In the genomic region with DNA sequence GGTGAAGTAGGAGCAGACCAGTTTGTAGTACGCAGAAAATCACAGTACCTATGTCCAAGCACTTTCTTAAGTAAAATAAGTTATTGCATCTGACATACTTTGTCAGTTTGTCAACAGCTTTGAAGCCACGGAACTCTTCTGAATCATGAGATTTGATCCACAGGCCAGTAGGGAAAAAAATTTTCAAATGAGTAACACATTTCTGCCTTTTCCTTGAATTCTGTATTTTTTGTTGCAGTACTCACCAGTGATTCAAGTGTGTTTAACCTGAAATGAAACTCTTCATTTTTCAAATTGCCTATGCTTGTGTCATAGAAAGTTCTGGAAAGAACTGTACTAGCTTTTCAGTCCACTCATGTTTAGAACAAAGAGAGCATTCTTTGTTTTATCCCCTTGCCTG, we compare ENCODE assay signal across 22 cellular contexts.
DNase-seq lines count a peak whose midpoint lies in the region; ATAC-seq, FAIRE-seq and TF ChIP-seq lines count a peak whose summit lies in the region.
"Had no signal": no experiment of that assay in that cellular context is flagged by ENCODE, and none has a peak within 500 bp of the region (broad histone marks: within the 10 kb centered on the region; RNA-seq: fewer than 3 reads in every experiment).

No MANE protein-coding gene starts in this region.

- H3K27ac Mint-ChIP-seq in activated naive CD8-positive, alpha-beta T cell treated with anti-CD3 and anti-CD28 coated beads for 36 hours, result no peak overlapping the region
- H3K27ac Mint-ChIP-seq in CD8-positive, alpha-beta T cell, result no peak overlapping the region
- H3K27ac Mint-ChIP-seq: activated CD4-positive, alpha-beta T cell treated with anti-CD3 and anti-CD28 coated beads, Interleukin-2, amount 10 ng/mL, durations not matched to agents 7 days and 5 days; activated T-helper 2 cell treated with anti-CD3 and anti-CD28 coated beads, Interferon-gamma antibody, Interleukin-2, Interleukin-4, amounts not matched to agents 10 μg/mL and 5 μg/mL and 100 μg/mL, durations not matched to agents 14 hours and 24 hours and 36 hours; CD4-positive, CD25-positive, alpha-beta regulatory T cell; H9; stimulated activated memory B cell treated with anti-CD40 and anti-IgM and Interleukin-4, amounts not matched to agents 10 μg/mL and 1 μg/mL and 100 μg/mL, for 72 hours had no signal

- H3K4me3 ChIP-seq in bronchial epithelial cell (ENCODE audit: low read depth, low read length) (no peak overlapping the region), kidney epithelial cell (ENCODE audit: low read depth, low read length) (no peak overlapping the region)
- H3K4me3 ChIP-seq in CD8-positive, alpha-beta T cell (ENCODE audit: low read depth, low read length), result no peak overlapping the region
- H3K4me3 ChIP-seq: breast epithelium, left ventricle myocardium inferior, testis had no signal

- H3K27me3 ChIP-seq in bronchial epithelial cell (ENCODE audit: control insufficient read depth, insufficient read depth, low read length) (no peaks in the 10 kb centered on the region), kidney epithelial cell (ENCODE audit: control insufficient read depth, insufficient read depth, low read length) (no peaks in the 10 kb centered on the region)
- H3K27me3 ChIP-seq in CD8-positive, alpha-beta T cell (ENCODE audit: insufficient read depth, low read length), result no peaks in the 10 kb centered on the region
- H3K27me3 ChIP-seq: breast epithelium, testis had no signal

- H3K36me3 ChIP-seq in bronchial epithelial cell (ENCODE audit: control insufficient read depth, insufficient read depth, low read length) (no peaks in the 10 kb centered on the region), kidney epithelial cell (ENCODE audit: control insufficient read depth, insufficient read depth, low read length) (no peaks in the 10 kb centered on the region)
- no peaks in the 10 kb centered on the region for H3K36me3 ChIP-seq in CD8-positive, alpha-beta T cell (ENCODE audit: insufficient read depth, low read length)
- H3K36me3 ChIP-seq: breast epithelium, left ventricle myocardium inferior had no signal

- no peak overlapping the region for H3K4me3 Mint-ChIP-seq in activated naive CD8-positive, alpha-beta T cell treated with anti-CD3 and anti-CD28 coated beads for 36 hours
- no peak overlapping the region for H3K4me3 Mint-ChIP-seq in CD8-positive, alpha-beta T cell
- H3K4me3 Mint-ChIP-seq: activated CD4-positive, alpha-beta T cell treated with anti-CD3 and anti-CD28 coated beads, Interleukin-2, amount 10 ng/mL, durations not matched to agents 7 days and 5 days; CD4-positive, CD25-positive, alpha-beta regulatory T cell; H9; stimulated activated memory B cell treated with anti-CD40 and anti-IgM and Interleukin-4, amounts not matched to agents 10 μg/mL and 1 μg/mL and 100 μg/mL, for 72 hours had no signal

- no peak for FAIRE-seq in bronchial epithelial cell (lab: Jason Lieb, UNC)
- no peak for FAIRE-seq in RCC 7860 (lab: Jason Lieb, UNC)
- FAIRE-seq: endothelial cell of umbilical vein had no signal

- H3K27me3 Mint-ChIP-seq in activated naive CD8-positive, alpha-beta T cell treated with anti-CD3 and anti-CD28 coated beads for 36 hours, result no peaks in the 10 kb centered on the region
- peaks cover 4% of the 10 kb centered on the region for H3K27me3 Mint-ChIP-seq in CD8-positive, alpha-beta T cell (ENCODE audit: low read depth)
- H3K27me3 Mint-ChIP-seq: activated CD4-positive, alpha-beta T cell treated with anti-CD3 and anti-CD28 coated beads, Interleukin-2, amount 10 ng/mL, durations not matched to agents 7 days and 5 days; stimulated activated memory B cell treated with anti-CD40 and anti-IgM and Interleukin-4, amounts not matched to agents 10 μg/mL and 1 μg/mL and 100 μg/mL, for 72 hours had no signal

- CTCF ChIA-PET in CD8-positive, alpha-beta T cell (lab: Charles Lee), result no interaction called here

- POLR2A ChIA-PET in CD8-positive, alpha-beta T cell (lab: Charles Lee), result no interaction called here

- intact Hi-C loops in CD8-positive, alpha-beta T cell (cut with DNase I, micrococcal nuclease), result no loop called here

- H3K9me3 ChIP-seq in CD8-positive, alpha-beta T cell (ENCODE audit: low read length), result no peaks in the 10 kb centered on the region
- H3K9me3 ChIP-seq: breast epithelium, left ventricle myocardium inferior, testis had no signal

- H3K4me1 ChIP-seq in CD8-positive, alpha-beta T cell (ENCODE audit: insufficient read depth, low read length), result no peaks in the 10 kb centered on the region
- H3K4me1 ChIP-seq: breast epithelium, left ventricle myocardium inferior, testis had no signal

- DNase-seq in COLO829 (ENCODE audit: low spot score), result peak; percentile 21
- DNase-seq in M059J (ENCODE audit: low read depth), result peak; percentile 78
- peak; percentile 68 for DNase-seq in bronchial epithelial cell (ENCODE audit: low read depth)
- peak; percentile 19 for DNase-seq in kidney epithelial cell (ENCODE audit: low read depth)
- DNase-seq in RCC 7860 (ENCODE audit: low spot score), result no peak
- DNase-seq in activated naive CD8-positive, alpha-beta T cell treated with anti-CD3 and anti-CD28 coated beads for 36 hours, result no peak
- no peak for DNase-seq in NCI-H82 treated with DMSO at 0.1 percent for 48 hours (lab: John Stamatoyannopoulos, UW; ENCODE audit: unreplicated experiment)
- no peak for DNase-seq in CD8-positive, alpha-beta T cell
- DNase-seq: activated CD4-positive, alpha-beta T cell treated with anti-CD3 and anti-CD28 coated beads, Interleukin-2, amount 10 ng/mL, durations not matched to agents 7 days and 5 days; CD4-positive, CD25-positive, alpha-beta regulatory T cell; dermis blood vessel endothelial cell; H9; left ventricle myocardium inferior; NCI-H1417 treated with DMSO at 0.1 percent for 48 hours; NCI-H526; SHP77; stimulated activated CD4-positive, alpha-beta T cell treated with anti-CD3 and anti-CD28 coated beads, Interleukin-1b, Interleukin-23, amount 100 ng/mL, for 48 hours; testis had no signal

- H3K27ac ChIP-seq in CD8-positive, alpha-beta T cell (ENCODE audit: low read depth, low read length), result no peak overlapping the region
- H3K27ac ChIP-seq: breast epithelium, left ventricle myocardium inferior, testis had no signal

- no peaks in the 10 kb centered on the region for H3K9me3 Mint-ChIP-seq in activated naive CD8-positive, alpha-beta T cell treated with anti-CD3 and anti-CD28 coated beads for 36 hours
- no peaks in the 10 kb centered on the region for H3K9me3 Mint-ChIP-seq in CD8-positive, alpha-beta T cell
- H3K9me3 Mint-ChIP-seq: activated CD4-positive, alpha-beta T cell treated with anti-CD3 and anti-CD28 coated beads, Interleukin-2, amount 10 ng/mL, durations not matched to agents 7 days and 5 days; activated T-helper 2 cell treated with anti-CD3 and anti-CD28 coated beads, Interferon-gamma antibody, Interleukin-2, Interleukin-4, amounts not matched to agents 10 μg/mL and 5 μg/mL and 100 μg/mL, durations not matched to agents 14 hours and 24 hours and 36 hours; H9 had no signal

- peaks cover 5% of the 10 kb centered on the region for H3K4me1 Mint-ChIP-seq in activated naive CD8-positive, alpha-beta T cell treated with anti-CD3 and anti-CD28 coated beads for 36 hours
- peaks cover 12% of the 10 kb centered on the region for H3K4me1 Mint-ChIP-seq in CD8-positive, alpha-beta T cell (ENCODE audit: low read depth)
- H3K4me1 Mint-ChIP-seq: stimulated activated memory B cell treated with anti-CD40 and anti-IgM and Interleukin-4, amounts not matched to agents 10 μg/mL and 1 μg/mL and 100 μg/mL, for 72 hours had no signal

- TF ChIP-seq CTCF in bronchial epithelial cell (IDR thresholded peaks at IDR 0.05; ENCODE audit: insufficient read depth, low read length, severe bottlenecking) (no peak), kidney epithelial cell (IDR thresholded peaks at IDR 0.05; ENCODE audit: insufficient read depth, low read length, poor library complexity, severe bottlenecking) (no peak)
- no peak for TF ChIP-seq CTCF in CD8-positive, alpha-beta T cell (IDR thresholded peaks at IDR 0.05)

- no peaks in the 10 kb centered on the region for H3K36me3 Mint-ChIP-seq in activated naive CD8-positive, alpha-beta T cell treated with anti-CD3 and anti-CD28 coated beads for 36 hours
- H3K36me3 Mint-ChIP-seq in CD8-positive, alpha-beta T cell, result no peaks in the 10 kb centered on the region
- H3K36me3 Mint-ChIP-seq: CD4-positive, CD25-positive, alpha-beta regulatory T cell; stimulated activated memory B cell treated with anti-CD40 and anti-IgM and Interleukin-4, amounts not matched to agents 10 μg/mL and 1 μg/mL and 100 μg/mL, for 72 hours had no signal

- ATAC-seq in CD8-positive, alpha-beta T cell, result no peak
- ATAC-seq: stimulated activated memory B cell treated with anti-CD40 and anti-IgM and Interleukin-4, amounts not matched to agents 10 μg/mL and 1 μg/mL and 100 μg/mL, for 72 hours had no signal

Comparison
In these comparisons a context has a peak if more than half of its experiments do, and no peak if none do; other contexts are left out.
1. DNase-seq: peak in COLO829 (single experiment), M059J (single experiment), bronchial epithelial cell (single experiment) and kidney epithelial cell (single experiment); none in RCC 7860 (single experiment), activated naive CD8-positive, alpha-beta T cell treated with anti-CD3 and anti-CD28 coated beads for 36 hours (single experiment), NCI-H82 treated with DMSO at 0.1 percent for 48 hours (single experiment) and CD8-positive, alpha-beta T cell (0 of 7).